1 cellular context compared by ENCODE assay signal in the genomic region with DNA sequence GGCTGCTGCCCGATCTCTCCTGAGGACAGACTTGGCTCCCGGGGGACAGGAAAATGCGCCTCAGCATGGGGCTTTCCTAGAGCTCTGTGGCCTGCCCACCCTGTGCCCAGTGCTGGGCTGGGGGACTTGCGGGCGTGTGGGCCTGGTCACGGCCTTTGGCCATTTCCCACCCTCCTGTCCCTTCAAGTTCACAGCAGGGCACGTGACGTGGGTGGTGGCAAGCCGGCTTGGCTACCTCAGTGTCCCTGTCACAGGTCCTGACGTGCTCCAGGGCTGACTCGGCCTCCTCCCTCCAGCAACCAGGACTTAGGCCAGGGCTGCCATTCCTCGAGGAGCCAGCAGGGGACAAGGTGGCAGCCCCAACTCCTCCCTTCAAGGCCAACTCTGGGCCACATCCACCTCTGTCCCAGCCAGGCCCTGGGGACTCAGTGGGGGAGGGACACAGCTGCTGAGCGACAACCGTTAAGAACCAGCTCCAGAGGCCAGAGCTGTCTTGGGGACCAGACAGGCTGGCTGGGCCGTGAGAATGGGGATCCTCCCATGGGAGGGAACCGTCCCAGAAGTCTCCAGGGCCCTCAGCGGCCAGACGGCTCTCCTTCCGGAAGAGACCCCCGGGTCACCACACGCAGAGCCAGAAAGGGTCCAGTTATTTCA.
TF ChIP-seq lines count a peak whose summit lies in the region.

No MANE protein-coding gene starts in this region.

TF ChIP-seq in HEK293, 187 proteins besides CTCF, POLR2A, EP300 and RAD21 (continued from another document):
- TF ChIP-seq, protein P1, sequence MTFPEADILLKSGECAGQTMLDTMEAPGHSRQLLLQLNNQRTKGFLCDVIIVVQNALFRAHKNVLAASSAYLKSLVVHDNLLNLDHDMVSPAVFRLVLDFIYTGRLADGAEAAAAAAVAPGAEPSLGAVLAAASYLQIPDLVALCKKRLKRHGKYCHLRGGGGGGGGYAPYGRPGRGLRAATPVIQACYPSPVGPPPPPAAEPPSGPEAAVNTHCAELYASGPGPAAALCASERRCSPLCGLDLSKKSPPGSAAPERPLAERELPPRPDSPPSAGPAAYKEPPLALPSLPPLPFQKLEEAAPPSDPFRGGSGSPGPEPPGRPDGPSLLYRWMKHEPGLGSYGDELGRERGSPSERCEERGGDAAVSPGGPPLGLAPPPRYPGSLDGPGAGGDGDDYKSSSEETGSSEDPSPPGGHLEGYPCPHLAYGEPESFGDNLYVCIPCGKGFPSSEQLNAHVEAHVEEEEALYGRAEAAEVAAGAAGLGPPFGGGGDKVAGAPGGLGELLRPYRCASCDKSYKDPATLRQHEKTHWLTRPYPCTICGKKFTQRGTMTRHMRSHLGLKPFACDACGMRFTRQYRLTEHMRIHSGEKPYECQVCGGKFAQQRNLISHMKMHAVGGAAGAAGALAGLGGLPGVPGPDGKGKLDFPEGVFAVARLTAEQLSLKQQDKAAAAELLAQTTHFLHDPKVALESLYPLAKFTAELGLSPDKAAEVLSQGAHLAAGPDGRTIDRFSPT (tag by site-specific recombination; IDR thresholded peaks at IDR 0.05), result peak; percentile 38
- no peak for TF ChIP-seq ZNF169 (tag by site-specific recombination; IDR thresholded peaks at IDR 0.05)
- TF ChIP-seq ZNF24 (tag by site-specific recombination; IDR thresholded peaks at IDR 0.05), result no peak
- TF ChIP-seq ZNF146 (tag by site-specific recombination; IDR thresholded peaks at IDR 0.05), result no peak
- TF ChIP-seq, protein P2, sequence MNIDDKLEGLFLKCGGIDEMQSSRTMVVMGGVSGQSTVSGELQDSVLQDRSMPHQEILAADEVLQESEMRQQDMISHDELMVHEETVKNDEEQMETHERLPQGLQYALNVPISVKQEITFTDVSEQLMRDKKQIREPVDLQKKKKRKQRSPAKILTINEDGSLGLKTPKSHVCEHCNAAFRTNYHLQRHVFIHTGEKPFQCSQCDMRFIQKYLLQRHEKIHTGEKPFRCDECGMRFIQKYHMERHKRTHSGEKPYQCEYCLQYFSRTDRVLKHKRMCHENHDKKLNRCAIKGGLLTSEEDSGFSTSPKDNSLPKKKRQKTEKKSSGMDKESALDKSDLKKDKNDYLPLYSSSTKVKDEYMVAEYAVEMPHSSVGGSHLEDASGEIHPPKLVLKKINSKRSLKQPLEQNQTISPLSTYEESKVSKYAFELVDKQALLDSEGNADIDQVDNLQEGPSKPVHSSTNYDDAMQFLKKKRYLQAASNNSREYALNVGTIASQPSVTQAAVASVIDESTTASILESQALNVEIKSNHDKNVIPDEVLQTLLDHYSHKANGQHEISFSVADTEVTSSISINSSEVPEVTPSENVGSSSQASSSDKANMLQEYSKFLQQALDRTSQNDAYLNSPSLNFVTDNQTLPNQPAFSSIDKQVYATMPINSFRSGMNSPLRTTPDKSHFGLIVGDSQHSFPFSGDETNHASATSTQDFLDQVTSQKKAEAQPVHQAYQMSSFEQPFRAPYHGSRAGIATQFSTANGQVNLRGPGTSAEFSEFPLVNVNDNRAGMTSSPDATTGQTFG (tag by site-specific recombination; IDR thresholded peaks at IDR 0.05; ENCODE audit: borderline replicate concordance), result no peak
- no peak for TF ChIP-seq ZSCAN4 (tag by site-specific recombination; IDR thresholded peaks at IDR 0.05)
- TF ChIP-seq ZNF747 (tag by site-specific recombination; IDR thresholded peaks at IDR 0.05), result no peak
- TF ChIP-seq ZNF501 (tag by site-specific recombination; IDR thresholded peaks at IDR 0.05), result no peak
- TF ChIP-seq MZF1 (tag by site-specific recombination; IDR thresholded peaks at IDR 0.05; ENCODE audit: borderline replicate concordance), result no peak
- 0 out of 2 replicates have a peak, but pooled peaks have one; percentile 32 for TF ChIP-seq ZFP37 (tag by site-specific recombination; IDR thresholded peaks at IDR 0.05)
- TF ChIP-seq OSR2 (tag by site-specific recombination; IDR thresholded peaks at IDR 0.05), result no peak
- peak; percentile 58 for TF ChIP-seq ZBTB48 (tag by site-specific recombination; IDR thresholded peaks at IDR 0.05)
- 0 out of 2 replicates have a peak, but pooled peaks have one; percentile 10 for TF ChIP-seq ZBTB7A (tag by site-specific recombination; IDR thresholded peaks at IDR 0.05; ENCODE audit: low read depth)
- 0 out of 2 replicates have a peak, but pooled peaks have one; percentile 26 for TF ChIP-seq ZFHX2 (tag by site-specific recombination; conservative IDR thresholded peaks at IDR 0.05)
- no peak for TF ChIP-seq ZNF214 (tag by site-specific recombination; IDR thresholded peaks at IDR 0.05; ENCODE audit: borderline replicate concordance)
- peak; percentile 37 for TF ChIP-seq SP2 (tag by site-specific recombination; IDR thresholded peaks at IDR 0.05)
- TF ChIP-seq ZNF174 (tag by site-specific recombination; IDR thresholded peaks at IDR 0.05), result no peak
- TF ChIP-seq, protein P3, sequence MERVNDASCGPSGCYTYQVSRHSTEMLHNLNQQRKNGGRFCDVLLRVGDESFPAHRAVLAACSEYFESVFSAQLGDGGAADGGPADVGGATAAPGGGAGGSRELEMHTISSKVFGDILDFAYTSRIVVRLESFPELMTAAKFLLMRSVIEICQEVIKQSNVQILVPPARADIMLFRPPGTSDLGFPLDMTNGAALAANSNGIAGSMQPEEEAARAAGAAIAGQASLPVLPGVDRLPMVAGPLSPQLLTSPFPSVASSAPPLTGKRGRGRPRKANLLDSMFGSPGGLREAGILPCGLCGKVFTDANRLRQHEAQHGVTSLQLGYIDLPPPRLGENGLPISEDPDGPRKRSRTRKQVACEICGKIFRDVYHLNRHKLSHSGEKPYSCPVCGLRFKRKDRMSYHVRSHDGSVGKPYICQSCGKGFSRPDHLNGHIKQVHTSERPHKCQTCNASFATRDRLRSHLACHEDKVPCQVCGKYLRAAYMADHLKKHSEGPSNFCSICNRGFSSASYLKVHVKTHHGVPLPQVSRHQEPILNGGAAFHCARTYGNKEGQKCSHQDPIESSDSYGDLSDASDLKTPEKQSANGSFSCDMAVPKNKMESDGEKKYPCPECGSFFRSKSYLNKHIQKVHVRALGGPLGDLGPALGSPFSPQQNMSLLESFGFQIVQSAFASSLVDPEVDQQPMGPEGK (tag by site-specific recombination; IDR thresholded peaks at IDR 0.05), result peak; percentile 76
- TF ChIP-seq, protein P4, sequence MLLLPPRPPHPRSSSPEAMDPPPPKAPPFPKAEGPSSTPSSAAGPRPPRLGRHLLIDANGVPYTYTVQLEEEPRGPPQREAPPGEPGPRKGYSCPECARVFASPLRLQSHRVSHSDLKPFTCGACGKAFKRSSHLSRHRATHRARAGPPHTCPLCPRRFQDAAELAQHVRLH (tag by site-specific recombination; IDR thresholded peaks at IDR 0.05), result no peak
- TF ChIP-seq ZBTB6 (tag by site-specific recombination; IDR thresholded peaks at IDR 0.05), result no peak
- no peak for TF ChIP-seq ZSCAN23 (tag by site-specific recombination; IDR thresholded peaks at IDR 0.05)
- TF ChIP-seq KLF8 (tag by site-specific recombination; IDR thresholded peaks at IDR 0.05), result no peak
- TF ChIP-seq, protein P5, sequence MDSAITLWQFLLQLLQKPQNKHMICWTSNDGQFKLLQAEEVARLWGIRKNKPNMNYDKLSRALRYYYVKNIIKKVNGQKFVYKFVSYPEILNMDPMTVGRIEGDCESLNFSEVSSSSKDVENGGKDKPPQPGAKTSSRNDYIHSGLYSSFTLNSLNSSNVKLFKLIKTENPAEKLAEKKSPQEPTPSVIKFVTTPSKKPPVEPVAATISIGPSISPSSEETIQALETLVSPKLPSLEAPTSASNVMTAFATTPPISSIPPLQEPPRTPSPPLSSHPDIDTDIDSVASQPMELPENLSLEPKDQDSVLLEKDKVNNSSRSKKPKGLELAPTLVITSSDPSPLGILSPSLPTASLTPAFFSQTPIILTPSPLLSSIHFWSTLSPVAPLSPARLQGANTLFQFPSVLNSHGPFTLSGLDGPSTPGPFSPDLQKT (IDR thresholded peaks at IDR 0.05; ENCODE audit: borderline replicate concordance, low read depth, low read length), result no peak
- TF ChIP-seq PRDM6 (tag by site-specific recombination; IDR thresholded peaks at IDR 0.05), result no peak
- no peak for TF ChIP-seq ZNF548 (tag by site-specific recombination; IDR thresholded peaks at IDR 0.05)
- peak; percentile 61 for TF ChIP-seq ZNF423 (tag by site-specific recombination; IDR thresholded peaks at IDR 0.05)
- peak; percentile 8; the same call in 1 of the 2 replicates for TF ChIP-seq IKZF3 (tag by site-specific recombination; IDR thresholded peaks at IDR 0.05)
- TF ChIP-seq, protein P6, sequence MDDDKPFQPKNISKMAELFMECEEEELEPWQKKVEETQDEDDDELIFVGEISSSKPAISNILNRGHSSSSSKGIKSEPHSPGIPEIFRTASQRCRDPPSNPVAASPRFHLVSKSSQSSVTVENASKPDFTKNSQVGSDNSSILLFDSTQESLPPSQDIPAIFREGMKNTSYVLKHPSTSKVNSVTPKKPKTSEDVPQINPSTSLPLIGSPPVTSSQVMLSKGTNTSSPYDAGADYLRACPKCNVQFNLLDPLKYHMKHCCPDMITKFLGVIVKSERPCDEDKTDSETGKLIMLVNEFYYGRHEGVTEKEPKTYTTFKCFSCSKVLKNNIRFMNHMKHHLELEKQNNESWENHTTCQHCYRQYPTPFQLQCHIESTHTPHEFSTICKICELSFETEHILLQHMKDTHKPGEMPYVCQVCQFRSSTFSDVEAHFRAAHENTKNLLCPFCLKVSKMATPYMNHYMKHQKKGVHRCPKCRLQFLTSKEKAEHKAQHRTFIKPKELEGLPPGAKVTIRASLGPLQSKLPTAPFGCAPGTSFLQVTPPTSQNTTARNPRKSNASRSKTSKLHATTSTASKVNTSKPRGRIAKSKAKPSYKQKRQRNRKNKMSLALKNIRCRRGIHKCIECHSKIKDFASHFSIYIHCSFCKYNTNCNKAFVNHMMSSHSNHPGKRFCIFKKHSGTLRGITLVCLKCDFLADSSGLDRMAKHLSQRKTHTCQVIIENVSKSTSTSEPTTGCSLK (tag by site-specific recombination; IDR thresholded peaks at IDR 0.05), result no peak
- peak; percentile 81 for TF ChIP-seq REST (tag by site-specific recombination; IDR thresholded peaks at IDR 0.05)
- TF ChIP-seq GLIS1 (tag by site-specific recombination; IDR thresholded peaks at IDR 0.05), result peak; percentile 91
